ENCODE assay signal across 1 cellular context in genomic region chr14:104692261-104692938, GRCh38.
TF ChIP-seq lines count a peak whose summit lies in the region.

No MANE protein-coding gene starts in this region.

TF ChIP-seq in HCT116, 20 proteins besides CTCF, POLR2A, EP300 and RAD21:
- TF ChIP-seq REST (IDR thresholded peaks at IDR 0.05; ENCODE audit: low read depth) (no peak), POLR2AphosphoS5 (IDR thresholded peaks at IDR 0.05; ENCODE audit: low read depth, low read length) (no peak), SRF (IDR thresholded peaks at IDR 0.05; ENCODE audit: low read depth) (no peak), ATF3 (IDR thresholded peaks at IDR 0.05) (no peak)
